ENCODE assay signal across 11 cellular contexts in genomic region chr4:153655928-153656327, GRCh38. TPM values are rescaled to one million over a fixed set of nuclear protein-coding genes. Genes with fewer than 3 reads are reported as not detected.
DNase-seq lines count a peak whose midpoint lies in the region; ATAC-seq and TF ChIP-seq lines count a peak whose summit lies in the region.
"Had no signal": no experiment of that assay in that cellular context is flagged by ENCODE, and none has a peak within 500 bp of the region (broad histone marks: within the 10 kb centered on the region; RNA-seq: fewer than 3 reads in every experiment).

No MANE protein-coding gene starts in this region.

- 24% methylated on average over 4 of the region's 4 CpGs for WGBS in right lobe of liver (ENCODE audit: insufficient coverage, low coverage, low lambda C conversion rate, missing lambda C conversion rate)
- 35 to 69% (median 57%) methylated on average over 4 of the region's 4 CpGs for WGBS in spleen, 5 donors

- intact Hi-C loops in right lobe of liver (cut with DNase I): no loop called here
- intact Hi-C loops in spleen (cut with DNase I; ENCODE audit: low total_unique reads): no loop called here

- H3K27ac ChIP-seq in caudate nucleus (ENCODE audit: low read depth, low read length) (peak overlapping the region; percentile 70), right lobe of liver (peak overlapping the region; percentile 41 to 56 (median 42)), spleen (peak overlapping the region; percentile 8 to 93 (median 76)), Peyer's patch (peak overlapping the region in 1 of 4 donors; percentile 0)

- peak; percentile 42 for TF ChIP-seq POLR2A in right lobe of liver (IDR thresholded peaks at IDR 0.05)
- TF ChIP-seq POLR2A in spleen (IDR thresholded peaks at IDR 0.05): no peak
- TF ChIP-seq POLR2A in Peyer's patch (IDR thresholded peaks at IDR 0.05): no peak

- no peaks in the 10 kb centered on the region for H3K9me3 ChIP-seq in right lobe of liver
- H3K9me3 ChIP-seq in spleen: no peaks in the 10 kb centered on the region
- H3K9me3 ChIP-seq in Peyer's patch: no peaks in the 10 kb centered on the region

- ATAC-seq in right lobe of liver: peak; percentile 79 to 92 (median 82)

- DNase-seq in NOMO-1 (lab: John Stamatoyannopoulos, UW; ENCODE audit: unreplicated experiment in 2 of 2) (peak; percentile 63 to 74), caudate nucleus (lab: John Stamatoyannopoulos, UW) (peak in 8 of 61 donors; percentile 5 to 38 (median 13)), right lobe of liver (peak; percentile 62 to 77 (median 76)), spleen (no peak), Peyer's patch (no peak), cerebellar cortex (ENCODE audit: low spot score) (no peak), NCI-H146 (lab: John Stamatoyannopoulos, UW) (no peak), NCI-H2227 treated with DMSO at 0.1 percent for 48 hours (lab: John Stamatoyannopoulos, UW) (no peak)
- DNase-seq: activated CD4-positive, alpha-beta T cell treated with anti-CD3 and anti-CD28 coated beads for 48 hours; activated effector memory CD4-positive, alpha-beta T cell treated with anti-CD3 and anti-CD28 coated beads, Interleukin-2, amount 50 U/mL, for 16 hours; NCI-H510A treated with DMSO at 0.1 percent for 48 hours had no signal

- H3K27me3 ChIP-seq in right lobe of liver (no peaks in the 10 kb centered on the region), spleen (replicated peaks in 1 of 7) (peaks cover 0 to 11% (median 0%) of the 10 kb centered on the region in 7 donors), Peyer's patch (no peaks in the 10 kb centered on the region)

- TF ChIP-seq CTCF in right lobe of liver (IDR thresholded peaks at IDR 0.05): no peak
- no peak for TF ChIP-seq CTCF in spleen (IDR thresholded peaks at IDR 0.05 in 8 of 11, conservative IDR thresholded peaks at IDR 0.05 in 3 of 11)
- TF ChIP-seq CTCF in Peyer's patch (IDR thresholded peaks at IDR 0.05): no peak

- H3K4me3 ChIP-seq in right lobe of liver: peak overlapping the region in 1 of 3 donors; percentile 19
- peak overlapping the region in 2 of 8 donors; percentile 15 to 40 for H3K4me3 ChIP-seq in spleen
- H3K4me3 ChIP-seq in Peyer's patch: no peak overlapping the region

- H3K36me3 ChIP-seq in right lobe of liver (no peaks in the 10 kb centered on the region), spleen (no peaks in the 10 kb centered on the region), Peyer's patch (no peaks in the 10 kb centered on the region)

- H3K4me1 ChIP-seq in right lobe of liver (peaks cover 0 to 20% (median 4%) of the 10 kb centered on the region in 4 donors), spleen (peaks cover 5 to 59% (median 21%) of the 10 kb centered on the region in 6 donors), Peyer's patch (no peaks in the 10 kb centered on the region)

RNA-seq across cellular contexts. Expression of gene TLR2, which starts 28.2 kb away (rescaled TPM):
- total RNA-seq in right lobe of liver (10 to 100 TPM in 5 of 6 experiments, 1 to 10 TPM in 1; 4.2 to 22.3 (median 12.1) TPM), spleen (100 to 1,000 TPM in 2 of 7 donors, 10 to 100 TPM in 5; 56.1 to 167 (median 74.5) TPM), Peyer's patch (10 to 100 TPM in 2 of 4 donors, 1 to 10 TPM in 2; 4.7 to 13.8 (median 9.4) TPM)
- 10 to 100 TPM in 1 of 3 donors, 1 to 10 TPM in 2; 4.8 to 19.7 (median 9.5) TPM for polyA plus RNA-seq in spleen

Comparison
In these comparisons a context has a peak if more than half of its experiments do, and no peak if none do; other contexts are left out.
1. DNase-seq: peak in NOMO-1 (2 of 2) and right lobe of liver (3 of 3); none in spleen (single experiment), Peyer's patch (0 of 3), cerebellar cortex (single experiment), NCI-H146 (single experiment) and NCI-H2227 treated with DMSO at 0.1 percent for 48 hours (single experiment).